ENCODE assay signal across 12 cellular contexts in genomic region chr3:172596394-172596706, GRCh38.
DNase-seq lines count a peak whose midpoint lies in the region; ATAC-seq, FAIRE-seq and TF ChIP-seq lines count a peak whose summit lies in the region.
"Had no signal": no experiment of that assay in that cellular context is flagged by ENCODE, and none has a peak within 500 bp of the region (broad histone marks: within the 10 kb centered on the region; RNA-seq: fewer than 3 reads in every experiment).

No MANE protein-coding gene starts in this region.

- H3K9ac ChIP-seq in HepG2 (ENCODE audit: insufficient read depth, low read depth, low read length) = peak overlapping the region; percentile 27; the same call in 1 of the 2 replicates
- H3K9ac ChIP-seq in stomach smooth muscle (ENCODE audit: low read length in 2 of 2) = no peak overlapping the region
- H3K9ac ChIP-seq: SK-N-SH had no signal

- no peak for TF ChIP-seq POLR2A in HepG2 (IDR thresholded peaks at IDR 0.05; ENCODE audit: insufficient read depth in 1 of 2, low read depth in 2 of 2, low read length in 2 of 2)

- H3K36me3 ChIP-seq in HepG2 (replicated peaks in 1 of 2; ENCODE audit: control insufficient read depth in 1 of 2, insufficient read depth in 2 of 2, low read length in 2 of 2) (no peaks in the 10 kb centered on the region), stomach smooth muscle (ENCODE audit: control insufficient read depth in 2 of 2, insufficient read depth in 2 of 2, low read length in 2 of 2) (no peaks in the 10 kb centered on the region)

- 25% methylated on average over 2 of the region's 2 CpGs for WGBS in HepG2 (ENCODE audit: low lambda C conversion rate)

- TF ChIP-seq CTCF in HepG2 (CRISPR knock-in tag; IDR thresholded peaks at IDR 0.05) = no peak

- H3K36me3 Mint-ChIP-seq in activated T-cell treated with anti-CD3 and anti-CD28 coated beads, Interleukin-2, amount 50 U/mL, for 4 hours (ENCODE audit: insufficient read depth) = no peaks in the 10 kb centered on the region
- H3K36me3 Mint-ChIP-seq in activated T-helper 1 cell treated with anti-CD3 and anti-CD28 coated beads, Interleukin-12 subunit alpha, Interleukin-12 subunit beta, Interleukin-2, Interleukin-4 antibody, amounts not matched to agents 30 ng/mL and 10 ng/mL and 1 ng/mL, durations not matched to agents 14 hours and 24 hours and 36 hours (ENCODE audit: low read depth) = peaks cover 13% of the 10 kb centered on the region
- H3K36me3 Mint-ChIP-seq: mesothelial cell of epicardium had no signal

- H3K4me2 ChIP-seq in HepG2 (ENCODE audit: low read depth, low read length) = peak overlapping the region; percentile 60
- H3K4me2 ChIP-seq: SK-N-SH had no signal

- H3K4me3 Mint-ChIP-seq in activated T-cell treated with anti-CD3 and anti-CD28 coated beads, Interleukin-2, amount 50 U/mL, for 4 hours = peak overlapping the region; percentile 78
- peak overlapping the region; percentile 84 for H3K4me3 Mint-ChIP-seq in activated T-helper 1 cell treated with anti-CD3 and anti-CD28 coated beads, Interleukin-12 subunit alpha, Interleukin-12 subunit beta, Interleukin-2, Interleukin-4 antibody, amounts not matched to agents 30 ng/mL and 10 ng/mL and 1 ng/mL, durations not matched to agents 14 hours and 24 hours and 36 hours

- TF ChIP-seq EP300 in HepG2 (IDR thresholded peaks at IDR 0.05; ENCODE audit: low read depth in 2 of 2, low read length in 2 of 2) (no peak), HepG2 (CRISPR knock-in tag; IDR thresholded peaks at IDR 0.05; ENCODE audit: borderline replicate concordance) (no peak)

- no peak for FAIRE-seq in HepG2 (lab: Jason Lieb, UNC)

- BruUV-seq in HepG2 (replicated peaks; lab: Mats Ljungman, UMichigan) = no TSS peak

- peak overlapping the region; percentile 61 for H2AFZ ChIP-seq in HepG2 (ENCODE audit: low read length)

- peak overlapping the region; percentile 88 for H3K27ac Mint-ChIP-seq in activated T-helper 1 cell treated with anti-CD3 and anti-CD28 coated beads, Interleukin-12 subunit alpha, Interleukin-12 subunit beta, Interleukin-2, Interleukin-4 antibody, amounts not matched to agents 30 ng/mL and 10 ng/mL and 1 ng/mL, durations not matched to agents 14 hours and 24 hours and 36 hours
- H3K27ac Mint-ChIP-seq: mesothelial cell of epicardium had no signal

- H3K79me2 ChIP-seq in HepG2 (ENCODE audit: insufficient read depth, low read length) = no peaks in the 10 kb centered on the region

- intact Hi-C loops in activated T-helper 1 cell treated with anti-CD3 and anti-CD28 coated beads, Interleukin-12 subunit alpha, Interleukin-12 subunit beta, Interleukin-2, Interleukin-4 antibody, amounts not matched to agents 30 ng/mL and 10 ng/mL and 1 ng/mL, durations not matched to agents 14 hours and 24 hours and 36 hours (cut with micrococcal nuclease) = loop anchor here (1.0 kb wide), 10 partner anchors 11 to 264 kb away; partner anchors contain the start of gene TNFSF10
- intact Hi-C loops in HepG2 (cut with micrococcal nuclease; ENCODE audit: unreplicated experiment) = loop anchor here (1.0 to 2.0 kb wide), 3 partner anchors 26 to 106 kb away; no protein-coding TSS in a partner anchor

- no peak for TF ChIP-seq RAD21 in HepG2 (CRISPR knock-in tag; IDR thresholded peaks at IDR 0.05)

- in situ Hi-C loops in HepG2 (cut with HindIII; ENCODE audit: extremely low pct_ligation_motif_present, low pct_unique_long_range_greater_than_20kb) = loop anchor here (5.0 kb wide), 1 partner anchor 109 kb away; no protein-coding TSS in a partner anchor

- no peaks in the 10 kb centered on the region for H3K9me3 ChIP-seq in HepG2 (ENCODE audit: low read length)
- H3K9me3 ChIP-seq in stomach smooth muscle (ENCODE audit: control insufficient read depth in 2 of 2, low read length in 2 of 2) = no peaks in the 10 kb centered on the region
- H3K9me3 ChIP-seq: SK-N-SH had no signal

- H3K27ac ChIP-seq in HepG2 (ENCODE audit: extremely low read length, insufficient read depth, low read length) (no peak overlapping the region), stomach smooth muscle (ENCODE audit: low read length) (peak overlapping the region; percentile 49)

- ATAC-seq in activated T-cell treated with anti-CD3 and anti-CD28 coated beads, Interleukin-2, amount 50 U/mL, for 4 hours = no peak
- no peak for ATAC-seq in HepG2
- no peak for ATAC-seq in HG03135 (IDR thresholded peaks at IDR 0.05; ENCODE audit: unreplicated experiment)
- ATAC-seq in GM19455 (IDR thresholded peaks at IDR 0.05; ENCODE audit: unreplicated experiment) = no peak
- ATAC-seq in GM18909 (IDR thresholded peaks at IDR 0.05; ENCODE audit: poor library complexity, unreplicated experiment) = no peak

- H3K27me3 Mint-ChIP-seq in activated T-cell treated with anti-CD3 and anti-CD28 coated beads, Interleukin-2, amount 50 U/mL, for 4 hours (ENCODE audit: low read depth) = no peaks in the 10 kb centered on the region
- H3K27me3 Mint-ChIP-seq in activated T-helper 1 cell treated with anti-CD3 and anti-CD28 coated beads, Interleukin-12 subunit alpha, Interleukin-12 subunit beta, Interleukin-2, Interleukin-4 antibody, amounts not matched to agents 30 ng/mL and 10 ng/mL and 1 ng/mL, durations not matched to agents 14 hours and 24 hours and 36 hours (ENCODE audit: insufficient read depth) = peaks cover 4% of the 10 kb centered on the region

- H3K4me3 ChIP-seq in HepG2 (replicated peaks in 1 of 3; ENCODE audit: insufficient read depth in 1 of 3, low read depth in 2 of 3, low read length in 3 of 3) = peak overlapping the region in 1 of 3 experiments; percentile 35; a peak in 1 of 6 replicates
- no peak overlapping the region for H3K4me3 ChIP-seq in stomach smooth muscle (ENCODE audit: low read length in 2 of 2)

- POLR2A ChIA-PET in HepG2 (lab: Yijun Ruan, JAX) = interaction anchor here (1.0 to 3.3 kb wide), 3 partner anchors 17 to 80 kb away, joined by 4 to 12 read pairs (median 5); partner anchors contain the start of gene TNFSF10

- H3K9me3 Mint-ChIP-seq in activated T-cell treated with anti-CD3 and anti-CD28 coated beads, Interleukin-2, amount 50 U/mL, for 4 hours = no peaks in the 10 kb centered on the region
- H3K9me3 Mint-ChIP-seq in activated T-helper 1 cell treated with anti-CD3 and anti-CD28 coated beads, Interleukin-12 subunit alpha, Interleukin-12 subunit beta, Interleukin-2, Interleukin-4 antibody, amounts not matched to agents 30 ng/mL and 10 ng/mL and 1 ng/mL, durations not matched to agents 14 hours and 24 hours and 36 hours = peaks cover 11% of the 10 kb centered on the region

- H3K27me3 ChIP-seq in HepG2 (ENCODE audit: control insufficient read depth in 1 of 2, insufficient read depth in 2 of 2, low read length in 2 of 2) (no peaks in the 10 kb centered on the region), stomach smooth muscle (ENCODE audit: control insufficient read depth in 1 of 2, insufficient read depth in 2 of 2, low read length in 2 of 2) (no peaks in the 10 kb centered on the region)

- H3K4me1 Mint-ChIP-seq in activated T-cell treated with anti-CD3 and anti-CD28 coated beads, Interleukin-2, amount 50 U/mL, for 4 hours (ENCODE audit: low read depth) = peaks cover 49% of the 10 kb centered on the region
- H3K4me1 Mint-ChIP-seq in activated T-helper 1 cell treated with anti-CD3 and anti-CD28 coated beads, Interleukin-12 subunit alpha, Interleukin-12 subunit beta, Interleukin-2, Interleukin-4 antibody, amounts not matched to agents 30 ng/mL and 10 ng/mL and 1 ng/mL, durations not matched to agents 14 hours and 24 hours and 36 hours (ENCODE audit: low read depth) = peaks cover 67% of the 10 kb centered on the region

- H3K4me1 ChIP-seq in HepG2 (ENCODE audit: insufficient read depth, low read length) = peaks cover 72% of the 10 kb centered on the region
- peaks cover 2% of the 10 kb centered on the region for H3K4me1 ChIP-seq in stomach smooth muscle (ENCODE audit: control insufficient read depth, insufficient read depth, low read length)

- H4K20me1 ChIP-seq in HepG2 (ENCODE audit: insufficient read depth, low read length) = no peaks in the 10 kb centered on the region

- CTCF ChIA-PET in HepG2 (lab: Yijun Ruan, JAX; ENCODE audit: low intra/inter-chr PET ratio, low total read pairs) = interaction anchor here (2.5 to 2.9 kb wide), 2 partner anchors 26 to 106 kb away, joined by 15 to 17 read pairs; no protein-coding TSS in a partner anchor

- no peak for DNase-seq in activated T-cell treated with anti-CD3 and anti-CD28 coated beads, Interleukin-2, amount 50 U/mL, for 4 hours
- DNase-seq in activated T-cell treated with anti-CD3 and anti-CD28 coated beads for 4 hours (no peak), HepG2 (ENCODE audit: low spot score) (no peak)
- DNase-seq in activated T-helper 1 cell treated with anti-CD3 and anti-CD28 coated beads, Interleukin-12 subunit alpha, Interleukin-12 subunit beta, Interleukin-2, Interleukin-4 antibody, amounts not matched to agents 30 ng/mL and 10 ng/mL and 1 ng/mL, durations not matched to agents 14 hours and 24 hours and 36 hours (ENCODE audit: low spot score) = no peak
- DNase-seq: glutamatergic neuron, NCI-H446 treated with DMSO at 0.1 percent for 48 hours, SK-N-SH had no signal

TF ChIP-seq in HepG2, 621 proteins besides CTCF, POLR2A, EP300 and RAD21 (continues in another document):
- TF ChIP-seq ZNF446 (CRISPR knock-in tag; IDR thresholded peaks at IDR 0.05) (no peak), CHD4 (IDR thresholded peaks at IDR 0.05; ENCODE audit: borderline replicate concordance, low read length) (no peak), ZNF124 (CRISPR knock-in tag; IDR thresholded peaks at IDR 0.05) (no peak), NFIC (IDR thresholded peaks at IDR 0.05; ENCODE audit: low read length) (no peak), ZNF546 (CRISPR knock-in tag; conservative IDR thresholded peaks at IDR 0.05) (no peak), ZNF281 (CRISPR knock-in tag; IDR thresholded peaks at IDR 0.05; ENCODE audit: borderline replicate concordance) (no peak)
